Comparison of ENCODE assay signal across 9 cellular contexts in the genomic region with DNA sequence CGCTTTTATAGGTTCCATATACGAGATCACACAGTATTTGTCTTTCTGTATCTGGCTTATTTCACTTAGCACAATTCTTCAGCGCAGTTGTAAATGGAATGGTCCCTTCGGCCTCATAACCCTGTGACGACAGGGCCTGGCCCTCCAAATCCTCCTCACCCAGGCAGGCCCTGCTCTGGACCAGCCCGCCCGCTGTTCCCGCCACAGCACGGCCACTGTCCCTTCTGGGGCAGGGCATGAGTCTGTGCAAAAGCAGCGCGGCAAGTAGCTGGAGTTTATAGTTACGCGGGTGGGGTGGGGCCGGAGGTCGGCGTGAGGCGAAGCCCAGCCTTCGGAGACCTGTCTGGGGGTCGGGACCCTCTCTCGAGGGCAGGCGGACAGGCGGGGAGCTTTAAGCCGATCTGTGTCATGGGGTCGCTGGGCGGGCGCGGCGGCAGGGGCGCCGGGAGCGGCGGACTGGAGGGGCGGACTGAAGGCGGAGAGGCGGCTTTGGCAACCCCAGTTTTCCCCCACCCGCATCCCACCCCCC. TPM values are rescaled to one million over a fixed set of nuclear protein-coding genes. Genes with fewer than 3 reads are reported as not detected.
A peak's percentile ranks its signal among the peaks of the same experiment; 100 is the strongest.
DNase-seq lines count a peak whose midpoint lies in the region; ATAC-seq, FAIRE-seq and TF ChIP-seq lines count a peak whose summit lies in the region.
"Had no signal": no experiment of that assay in that cellular context is flagged by ENCODE, and none has a peak within 500 bp of the region (broad histone marks: within the 10 kb centered on the region; RNA-seq: fewer than 3 reads in every experiment).

No MANE protein-coding gene starts in this region.

- H3K56ac ChIP-seq in H1 (replicated peaks; ENCODE audit: insufficient read length, low read depth, low read length), result peak overlapping the region; percentile 26

- no peak overlapping the region for H3K27ac Mint-ChIP-seq in activated CD8-positive, alpha-beta memory T cell treated with anti-CD3 and anti-CD28 coated beads, Interleukin-2, amount 10 ng/mL, durations not matched to agents 7 days and 5 days
- H3K27ac Mint-ChIP-seq in type B pancreatic cell, result peak overlapping the region; percentile 73
- no peak overlapping the region for H3K27ac Mint-ChIP-seq in CD4-positive, alpha-beta T cell

- ATAC-seq in activated CD8-positive, alpha-beta memory T cell treated with anti-CD3 and anti-CD28 coated beads, Interleukin-2, amount 10 ng/mL, durations not matched to agents 7 days and 5 days, result no peak
- no peak for ATAC-seq in CD4-positive, alpha-beta T cell (ENCODE audit: poor library complexity)

- no peaks in the 10 kb centered on the region for H4K20me1 ChIP-seq in H1 (replicated peaks in 1 of 2; ENCODE audit: control insufficient read depth in 1 of 2, insufficient read depth in 2 of 2, low read length in 2 of 2)

- 0 out of 7 replicates have a peak, but pooled peaks cover 0 to 4% (median 2%) of the 10 kb centered on the region in 4 experiments for H3K27me3 ChIP-seq in H1 (replicated peaks in 1 of 4; ENCODE audit: control insufficient read depth in 3 of 4, extremely low read depth in 1 of 4, insufficient read depth in 3 of 4, low read length in 3 of 4)
- H3K27me3 ChIP-seq in CD4-positive, alpha-beta T cell (ENCODE audit: control insufficient read depth, insufficient read depth, low read length), result peaks cover 23% of the 10 kb centered on the region

- no peak overlapping the region for H3K23ac ChIP-seq in H1 (ENCODE audit: insufficient read length)

- no peaks in the 10 kb centered on the region for H3K9me3 Mint-ChIP-seq in activated CD8-positive, alpha-beta memory T cell treated with anti-CD3 and anti-CD28 coated beads, Interleukin-2, amount 10 ng/mL, durations not matched to agents 7 days and 5 days (ENCODE audit: low read depth)
- no peaks in the 10 kb centered on the region for H3K9me3 Mint-ChIP-seq in type B pancreatic cell
- H3K9me3 Mint-ChIP-seq in CD4-positive, alpha-beta T cell, result no peaks in the 10 kb centered on the region

- no peak overlapping the region for H2BK120ac ChIP-seq in H1 (replicated peaks; ENCODE audit: low read depth, low read length)

- H4K5ac ChIP-seq in H1 (ENCODE audit: insufficient read length, low read depth, low read length), result peak overlapping the region; percentile 73

- H2AFZ ChIP-seq in H1 (ENCODE audit: low read length), result no peak overlapping the region

- H3K4me3 Mint-ChIP-seq in activated CD8-positive, alpha-beta memory T cell treated with anti-CD3 and anti-CD28 coated beads, Interleukin-2, amount 10 ng/mL, durations not matched to agents 7 days and 5 days, result no peak overlapping the region
- H3K4me3 Mint-ChIP-seq in type B pancreatic cell, result peak overlapping the region; percentile 90
- H3K4me3 Mint-ChIP-seq in CD4-positive, alpha-beta T cell, result no peak overlapping the region

- peak overlapping the region; percentile 78 for H3K18ac ChIP-seq in H1 (ENCODE audit: extremely low read depth, low read length)

- 20% methylated on average over 23 of the region's 36 CpGs; no CpG with 5 or more reads in 1 of the 2 experiments for WGBS in H1 (ENCODE audit: extremely low coverage in 1 of 2, insufficient coverage in 1 of 2, insufficient read length in 1 of 2, insufficient replicate concordance in 2 of 2, low coverage in 1 of 2, low lambda C conversion rate in 2 of 2, missing lambda C conversion rate in 1 of 2), 2 experiments

- intact Hi-C loops in CD4-positive, alpha-beta T cell (cut with DNase I, micrococcal nuclease), result no loop called here

- no peak overlapping the region for H2BK12ac ChIP-seq in H1 (ENCODE audit: low read depth, low read length)

- no peak overlapping the region for H3K4ac ChIP-seq in H1 (replicated peaks; ENCODE audit: insufficient read length, low read depth, low read length)

- peak overlapping the region; percentile 60 to 80 for H3K4me2 ChIP-seq in H1 (ENCODE audit: insufficient read depth in 1 of 2, low read depth in 2 of 2, low read length in 2 of 2)

- H3K14ac ChIP-seq in H1 (ENCODE audit: insufficient read length), result no peak overlapping the region

- FAIRE-seq in H1 (lab: Jason Lieb, UNC), result no peak

- H3K4me1 Mint-ChIP-seq in activated CD8-positive, alpha-beta memory T cell treated with anti-CD3 and anti-CD28 coated beads, Interleukin-2, amount 10 ng/mL, durations not matched to agents 7 days and 5 days, result no peaks in the 10 kb centered on the region
- peaks cover 12% of the 10 kb centered on the region for H3K4me1 Mint-ChIP-seq in type B pancreatic cell (ENCODE audit: unreplicated experiment)
- no peaks in the 10 kb centered on the region for H3K4me1 Mint-ChIP-seq in CD4-positive, alpha-beta T cell (ENCODE audit: low read depth)

- H2BK20ac ChIP-seq in H1 (ENCODE audit: low read length), result no peak overlapping the region

- TF ChIP-seq EP300 in H1 (IDR thresholded peaks at IDR 0.05; ENCODE audit: borderline replicate concordance in 1 of 2, low read depth in 2 of 2, low read length in 2 of 2), result no peak

- no peaks in the 10 kb centered on the region for H3K9me3 ChIP-seq in H1 (ENCODE audit: insufficient read depth in 2 of 2, low read depth in 1 of 2, low read length in 1 of 2)
- H3K9me3 ChIP-seq in CD4-positive, alpha-beta T cell (ENCODE audit: control insufficient read depth, low read length), result no peaks in the 10 kb centered on the region

- no peak overlapping the region for H4K91ac ChIP-seq in H1 (replicated peaks; ENCODE audit: insufficient read length, low read length)

- POLR2A ChIA-PET in H1 (lab: Charles Lee; ENCODE audit: partially characterized antibody), result interaction anchor here (0.5 to 1.8 kb wide), 10 partner anchors 9 to 162 kb away, joined by 3 to 9 read pairs (median 3); a partner anchor contains a TSS
- POLR2A ChIA-PET in CD4-positive, alpha-beta T cell (lab: Charles Lee), result no interaction called here

- H3K4me1 ChIP-seq in H1 (replicated peaks in 1 of 4; ENCODE audit: control insufficient read depth in 3 of 4, insufficient read depth in 4 of 4, low read length in 3 of 4), result peaks cover 3 to 9% (median 6%) of the 10 kb centered on the region in 4 experiments; a peak in 6 of 7 replicates

- no peak overlapping the region for H2BK5ac ChIP-seq in H1 (ENCODE audit: low read depth, low read length)

- TF ChIP-seq POLR2A in H1 (IDR thresholded peaks at IDR 0.05; ENCODE audit: control extremely low read depth in 1 of 2, low read depth in 2 of 2, low read length in 2 of 2), result peak in 1 of 2 experiments; percentile 11; a peak in 2 of 3 replicates

- peak; percentile 51 for DNase-seq in activated CD8-positive, alpha-beta memory T cell treated with anti-CD3 and anti-CD28 coated beads, Interleukin-2, amount 50 U/mL, for 48 hours
- no peak for DNase-seq in activated CD8-positive, alpha-beta memory T cell treated with anti-CD3 and anti-CD28 coated beads, Interleukin-2, amount 10 ng/mL, durations not matched to agents 7 days and 5 days
- DNase-seq in H1 (ENCODE audit: low read depth in 1 of 2, low spot score in 2 of 2) (peak in 1 of 2 experiments; percentile 73), medulla oblongata (ENCODE audit: extremely low spot score) (peak; percentile 34), type B pancreatic cell (ENCODE audit: extremely low spot score, unreplicated experiment) (no peak), NCI-H2196 treated with DMSO at 0.1 percent for 48 hours (lab: John Stamatoyannopoulos, UW; ENCODE audit: unreplicated experiment) (no peak), GDM1 (lab: John Stamatoyannopoulos, UW) (no peak)
- DNase-seq in CD4-positive, alpha-beta T cell, result no peak
- DNase-seq: DND-41 had no signal

- no peaks in the 10 kb centered on the region for H3K36me3 Mint-ChIP-seq in activated CD8-positive, alpha-beta memory T cell treated with anti-CD3 and anti-CD28 coated beads, Interleukin-2, amount 10 ng/mL, durations not matched to agents 7 days and 5 days
- peaks cover 5% of the 10 kb centered on the region for H3K36me3 Mint-ChIP-seq in type B pancreatic cell
- H3K36me3 Mint-ChIP-seq in CD4-positive, alpha-beta T cell (ENCODE audit: low read depth), result no peaks in the 10 kb centered on the region

- no peak overlapping the region; the same call in 1 of the 2 replicates for H2BK15ac ChIP-seq in H1 (ENCODE audit: low read length)

- H2AK5ac ChIP-seq in H1 (ENCODE audit: low read depth, low read length), result no peak overlapping the region

- peak overlapping the region; percentile 95 for H4K8ac ChIP-seq in H1 (ENCODE audit: extremely low read depth, insufficient read depth, low read length)

- H3K9ac ChIP-seq in H1 (replicated peaks in 1 of 4; ENCODE audit: extremely low read depth in 1 of 4, low read depth in 3 of 4, low read length in 3 of 4), result peak overlapping the region in 3 of 4 experiments; percentile 42 to 71 (median 53); a peak in 6 of 7 replicates

- TF ChIP-seq CTCF in H1 (IDR thresholded peaks at IDR 0.05; ENCODE audit: control extremely low read depth in 1 of 3, insufficient read depth in 1 of 3, low read depth in 1 of 3, low read length in 3 of 3) (no peak), type B pancreatic cell (conservative IDR thresholded peaks at IDR 0.05) (no peak)
- TF ChIP-seq CTCF in CD4-positive, alpha-beta T cell (IDR thresholded peaks at IDR 0.05), result no peak

- H3K36me3 ChIP-seq in H1 (ENCODE audit: control insufficient read depth in 2 of 4, insufficient read depth in 4 of 4, low read length in 3 of 4), result no peaks in the 10 kb centered on the region

- no peak for TF ChIP-seq RAD21 in H1 (IDR thresholded peaks at IDR 0.05 in 1 of 2, conservative IDR thresholded peaks at IDR 0.05 in 1 of 2; ENCODE audit: low read depth in 2 of 2, low read length in 2 of 2)

- H3K4me3 ChIP-seq in H1 (ENCODE audit: extremely low read depth in 1 of 4, insufficient read depth in 2 of 4, low read depth in 3 of 4, low read length in 4 of 4), result peak overlapping the region; percentile 48 to 72 (median 54)

- peaks cover 11% of the 10 kb centered on the region; the same call in 1 of the 2 replicates for H3K23me2 ChIP-seq in H1 (ENCODE audit: low read depth, low read length)

- H3K27me3 Mint-ChIP-seq in activated CD8-positive, alpha-beta memory T cell treated with anti-CD3 and anti-CD28 coated beads, Interleukin-2, amount 10 ng/mL, durations not matched to agents 7 days and 5 days, result peaks cover 40% of the 10 kb centered on the region
- no peaks in the 10 kb centered on the region for H3K27me3 Mint-ChIP-seq in type B pancreatic cell
- H3K27me3 Mint-ChIP-seq in CD4-positive, alpha-beta T cell, result peaks cover 47% of the 10 kb centered on the region

- H3K79me1 ChIP-seq in H1 (ENCODE audit: low read depth, low read length), result no peaks in the 10 kb centered on the region

- CTCF ChIA-PET in activated CD8-positive, alpha-beta memory T cell treated with anti-CD3 and anti-CD28 coated beads, Interleukin-2, amount 10 ng/mL, durations not matched to agents 7 days and 5 days (lab: Charles Lee), result interaction anchor here (0.5 kb wide), 1 partner anchor 37 kb away, joined by 3 read pairs; no protein-coding TSS in a partner anchor
- CTCF ChIA-PET in H1 (lab: Charles Lee; ENCODE audit: partially characterized antibody), result interaction anchor here (0.9 to 5.6 kb wide), 8 partner anchors 10 to 309 kb away, joined by 3 to 27 read pairs (median 4); no protein-coding TSS in a partner anchor
- CTCF ChIA-PET in CD4-positive, alpha-beta T cell (lab: Charles Lee), result no interaction called here

- H3K79me2 ChIP-seq in H1 (ENCODE audit: control insufficient read depth in 1 of 2, insufficient read depth in 2 of 2, low read length in 2 of 2), result no peaks in the 10 kb centered on the region

- no peak overlapping the region for H3K27ac ChIP-seq in H1 (ENCODE audit: low read depth, low read length)
- no peak overlapping the region for H3K27ac ChIP-seq in CD4-positive, alpha-beta T cell (ENCODE audit: low read depth, low read length)

RNA-seq across cellular contexts. Expression of a gene that starts 0.5 kb away (rescaled TPM):
- total RNA-seq in activated CD8-positive, alpha-beta memory T cell treated with anti-CD3 and anti-CD28 coated beads, Interleukin-2, amount 10 ng/mL, durations not matched to agents 7 days and 5 days, result not detected
- 3.1 and 3.9 TPM in 2 replicates for total RNA-seq in H1 (2021; fragmentation: NEBNext Ultra II Directional; extraction: Animal tissue kit (Norgen Biotek cat#: 25700))
- polyA plus RNA-seq in H1 (2011; rRNA removed), result 3.1 and 3.6 TPM in 2 replicates
- 4.2 TPM for polyA plus RNA-seq in H1 (2011; cell fraction: cytosol; rRNA removed)
- 3.4 TPM for polyA plus RNA-seq in H1 (2011; cell fraction: nucleus; rRNA removed)
- polyA plus RNA-seq in H1 (2012, experiment 1 of 2), result 3.0 to 4.4 TPM (median 3.1 TPM) in 4 replicates
- polyA plus RNA-seq in H1 (2012, experiment 2 of 2), result 0.91 TPM
- 1.9 TPM for polyA plus RNA-seq in H1 (2013, experiment 1 of 2)
- polyA plus RNA-seq in H1 (2013, experiment 2 of 2), result 1.7 TPM
- polyA minus RNA-seq in H1 (2011; rRNA and poly(A)+ RNA removed), result 2.4 and 2.6 TPM in 2 replicates
- polyA minus RNA-seq in H1 (2011; cell fraction: cytosol; rRNA and poly(A)+ RNA removed), result 2.1 TPM
- polyA minus RNA-seq in H1 (2011; cell fraction: nucleus; rRNA and poly(A)+ RNA removed), result 3.0 TPM
- 14.9 and 22.7 TPM in 2 replicates for total RNA-seq in type B pancreatic cell (ENCODE audit: low replicate concordance)
- total RNA-seq in CD4-positive, alpha-beta T cell, result not detected

RNA-seq across cellular contexts. Expression of a gene that starts 18.4 kb away (rescaled TPM):
- total RNA-seq in activated CD8-positive, alpha-beta memory T cell treated with anti-CD3 and anti-CD28 coated beads, Interleukin-2, amount 10 ng/mL, durations not matched to agents 7 days and 5 days, result 10 to 100 TPM; 22.2 to 26.5 TPM
- total RNA-seq in H1 (2021; fragmentation: NEBNext Ultra II Directional; extraction: Animal tissue kit (Norgen Biotek cat#: 25700)), result 42.3 and 45.4 TPM in 2 replicates
- 17.5 and 19.2 TPM in 2 replicates for polyA plus RNA-seq in H1 (2011; rRNA removed)
- 31.6 TPM for polyA plus RNA-seq in H1 (2011; cell fraction: cytosol; rRNA removed)
- polyA plus RNA-seq in H1 (2011; cell fraction: nucleus; rRNA removed), result 12.1 TPM
- polyA plus RNA-seq in H1 (2012, experiment 1 of 2), result 25.7 to 43.2 TPM (median 36.9 TPM) in 4 replicates
- 92.4 TPM for polyA plus RNA-seq in H1 (2012, experiment 2 of 2)
- polyA plus RNA-seq in H1 (2013, experiment 1 of 2), result 22.1 TPM
- 23.8 TPM for polyA plus RNA-seq in H1 (2013, experiment 2 of 2)
- polyA minus RNA-seq in H1 (2011; rRNA and poly(A)+ RNA removed), result 49.9 and 69.5 TPM in 2 replicates
- 30.5 TPM for polyA minus RNA-seq in H1 (2011; cell fraction: cytosol; rRNA and poly(A)+ RNA removed)
- polyA minus RNA-seq in H1 (2011; cell fraction: nucleus; rRNA and poly(A)+ RNA removed), result 30.2 TPM
- 22.9 and 32.2 TPM in 2 replicates for total RNA-seq in type B pancreatic cell (ENCODE audit: low replicate concordance)
- total RNA-seq in CD4-positive, alpha-beta T cell, result 10 to 100 TPM; 18.9 to 20.5 TPM

Comparison
In these comparisons a context has a peak if more than half of its experiments do, and no peak if none do; other contexts are left out.
1. DNase-seq: peak in activated CD8-positive, alpha-beta memory T cell treated with anti-CD3 and anti-CD28 coated beads, Interleukin-2, amount 50 U/mL, for 48 hours (single experiment) and medulla oblongata (single experiment); none in activated CD8-positive, alpha-beta memory T cell treated with anti-CD3 and anti-CD28 coated beads, Interleukin-2, amount 10 ng/mL, durations not matched to agents 7 days and 5 days (single experiment), type B pancreatic cell (single experiment), CD4-positive, alpha-beta T cell (0 of 10), NCI-H2196 treated with DMSO at 0.1 percent for 48 hours (single experiment) and GDM1 (single experiment).